In genomic region chr15:68795298-68795848, GRCh38 we compare ENCODE assay signal across 8 cellular contexts. TPM values are rescaled to one million over a fixed set of nuclear protein-coding genes. Genes with fewer than 3 reads are reported as not detected.
DNase-seq lines count a peak whose midpoint lies in the region; ATAC-seq and TF ChIP-seq lines count a peak whose summit lies in the region.

No MANE protein-coding gene starts in this region.

- peak overlapping the region; percentile 39 for H3K4me3 ChIP-seq in HUES48 (ENCODE audit: low read depth, low read length)
- H3K4me3 ChIP-seq in lower leg skin (ENCODE audit: low read depth, poor library complexity, severe bottlenecking) = no peak overlapping the region

- H3K4me3 Mint-ChIP-seq in activated CD8-positive, alpha-beta T cell treated with anti-CD3 and anti-CD28 coated beads for 36 hours = peak overlapping the region; percentile 40

- H3K9ac ChIP-seq in HUES48 (ENCODE audit: low read depth, low read length) = peak overlapping the region; percentile 35

- intact Hi-C loops in activated CD8-positive, alpha-beta T cell treated with anti-CD3 and anti-CD28 coated beads for 36 hours (cut with micrococcal nuclease) = no loop called here
- intact Hi-C loops in lower leg skin (cut with DNase I; ENCODE audit: low total_unique reads) = no loop called here

- peak overlapping the region; percentile 72 for H3K27ac Mint-ChIP-seq in activated CD8-positive, alpha-beta T cell treated with anti-CD3 and anti-CD28 coated beads for 36 hours

- peak overlapping the region; percentile 81 for H3K27ac ChIP-seq in HUES48 (ENCODE audit: low read depth, low read length)

- WGBS in lower leg skin, 2 donors = 2 to 3% methylated on average over 20 of the region's 20 CpGs

- POLR2A ChIA-PET in activated CD8-positive, alpha-beta T cell treated with anti-CD3 and anti-CD28 coated beads for 36 hours (lab: Charles Lee) = interaction anchor here (0.8 to 4.1 kb wide), 7 partner anchors 12 to 567 kb away, joined by 3 to 47 read pairs (median 3); partner anchors contain the start of gene ANP32A

- peaks cover 36% of the 10 kb centered on the region for H3K36me3 Mint-ChIP-seq in activated CD8-positive, alpha-beta T cell treated with anti-CD3 and anti-CD28 coated beads for 36 hours (ENCODE audit: low read depth)

- CTCF ChIA-PET in activated CD8-positive, alpha-beta T cell treated with anti-CD3 and anti-CD28 coated beads for 36 hours (lab: Charles Lee) = interaction anchor here (0.8 to 2.8 kb wide), 14 partner anchors 8 to 240 kb away, joined by 3 to 17 read pairs (median 4); no protein-coding TSS in a partner anchor

- H3K9me3 Mint-ChIP-seq in activated CD8-positive, alpha-beta T cell treated with anti-CD3 and anti-CD28 coated beads for 36 hours = no peaks in the 10 kb centered on the region

- H3K27me3 ChIP-seq in HUES48 (ENCODE audit: control insufficient read depth, insufficient read depth, low read length) = no peaks in the 10 kb centered on the region

- 0 out of 2 replicates have a peak, but pooled peaks cover 6% of the 10 kb centered on the region for H3K36me3 ChIP-seq in HUES48 (ENCODE audit: control insufficient read depth, insufficient read depth, low read length)

- H3K4me1 ChIP-seq in HUES48 (ENCODE audit: control insufficient read depth, insufficient read depth, low read length) = peaks cover 56% of the 10 kb centered on the region

- no peaks in the 10 kb centered on the region for H3K9me3 ChIP-seq in HUES48 (ENCODE audit: control insufficient read depth, insufficient read depth, low read length)

- peak; percentile 54 for ATAC-seq in activated CD8-positive, alpha-beta T cell treated with anti-CD3 and anti-CD28 coated beads for 36 hours
- no peak for ATAC-seq in SK-N-SH treated with all-trans-retinoic acid at 6 μM for 48 hours

- peaks cover 97% of the 10 kb centered on the region for H3K4me1 Mint-ChIP-seq in activated CD8-positive, alpha-beta T cell treated with anti-CD3 and anti-CD28 coated beads for 36 hours (ENCODE audit: low read depth)

- H3K27me3 Mint-ChIP-seq in activated CD8-positive, alpha-beta T cell treated with anti-CD3 and anti-CD28 coated beads for 36 hours = no peaks in the 10 kb centered on the region

- DNase-seq in GM19240 (ENCODE audit: insufficient read length, low spot score) (peak; percentile 74), ecto neural progenitor cell (ENCODE audit: low spot score) (peak; percentile 93), lower leg skin (ENCODE audit: low spot score in 2 of 2) (peak; percentile 95 to 98), SW 1271 (lab: John Stamatoyannopoulos, UW) (no peak)
- peak; percentile 85 for DNase-seq in activated CD8-positive, alpha-beta T cell treated with anti-CD3 and anti-CD28 coated beads for 36 hours
- peak; percentile 73 for DNase-seq in stimulated activated CD4-positive, alpha-beta T cell treated with anti-CD3 and anti-CD28 coated beads, Interleukin-1b, Interleukin-23, amount 100 ng/mL, for 48 hours

- no peak for TF ChIP-seq POLR2A in lower leg skin (IDR thresholded peaks at IDR 0.05)

- TF ChIP-seq CTCF in activated CD8-positive, alpha-beta T cell treated with anti-CD3 and anti-CD28 coated beads for 36 hours (IDR thresholded peaks at IDR 0.05) = no peak
- TF ChIP-seq CTCF in lower leg skin (IDR thresholded peaks at IDR 0.05) = no peak

TF ChIP-seq in SK-N-SH treated with all-trans-retinoic acid at 6 μM for 48 hours, 23 proteins besides CTCF, POLR2A, EP300 and RAD21:
- TF ChIP-seq BACH2 (CRISPR knock-in tag; IDR thresholded peaks at IDR 0.05; ENCODE audit: borderline replicate concordance) (no peak), ZNF8 (CRISPR knock-in tag; IDR thresholded peaks at IDR 0.05) (no peak), ZFP3 (CRISPR knock-in tag; IDR thresholded peaks at IDR 0.05) (no peak), CSDC2 (CRISPR knock-in tag; IDR thresholded peaks at IDR 0.05) (no peak), PPARA (CRISPR knock-in tag; IDR thresholded peaks at IDR 0.05; ENCODE audit: borderline replicate concordance) (no peak), ESRRG (CRISPR knock-in tag; IDR thresholded peaks at IDR 0.05) (no peak), ZFP30 (CRISPR knock-in tag; IDR thresholded peaks at IDR 0.05) (no peak), TCF4 (CRISPR knock-in tag; IDR thresholded peaks at IDR 0.05; ENCODE audit: borderline replicate concordance) (no peak), SNAI2 (CRISPR knock-in tag; IDR thresholded peaks at IDR 0.05) (no peak), ZNF565 (CRISPR knock-in tag; conservative IDR thresholded peaks at IDR 0.05; ENCODE audit: low read depth) (no peak)
- TF ChIP-seq, protein P1, sequence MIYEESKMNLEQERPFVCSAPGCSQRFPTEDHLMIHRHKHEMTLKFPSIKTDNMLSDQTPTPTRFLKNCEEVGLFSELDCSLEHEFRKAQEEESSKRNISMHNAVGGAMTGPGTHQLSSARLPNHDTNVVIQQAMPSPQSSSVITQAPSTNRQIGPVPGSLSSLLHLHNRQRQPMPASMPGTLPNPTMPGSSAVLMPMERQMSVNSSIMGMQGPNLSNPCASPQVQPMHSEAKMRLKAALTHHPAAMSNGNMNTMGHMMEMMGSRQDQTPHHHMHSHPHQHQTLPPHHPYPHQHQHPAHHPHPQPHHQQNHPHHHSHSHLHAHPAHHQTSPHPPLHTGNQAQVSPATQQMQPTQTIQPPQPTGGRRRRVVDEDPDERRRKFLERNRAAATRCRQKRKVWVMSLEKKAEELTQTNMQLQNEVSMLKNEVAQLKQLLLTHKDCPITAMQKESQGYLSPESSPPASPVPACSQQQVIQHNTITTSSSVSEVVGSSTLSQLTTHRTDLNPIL (CRISPR knock-in tag; IDR thresholded peaks at IDR 0.05; ENCODE audit: low read depth) = no peak

RNA-seq across cellular contexts. Expression of gene ANP32A, which starts 25.3 kb away (rescaled TPM):
- total RNA-seq in activated CD8-positive, alpha-beta T cell treated with anti-CD3 and anti-CD28 coated beads for 36 hours = 100 to 1,000 TPM; 239 to 246 TPM
- total RNA-seq in lower leg skin = 10 to 100 TPM; 22.1 to 45.9 (median 35.3) TPM

Comparison
In these comparisons a context has a peak if more than half of its experiments do, and no peak if none do; other contexts are left out.
1. DNase-seq: peak in GM19240 (single experiment), activated CD8-positive, alpha-beta T cell treated with anti-CD3 and anti-CD28 coated beads for 36 hours (single experiment), ecto neural progenitor cell (single experiment), lower leg skin (2 of 2) and stimulated activated CD4-positive, alpha-beta T cell treated with anti-CD3 and anti-CD28 coated beads, Interleukin-1b, Interleukin-23, amount 100 ng/mL, for 48 hours (single experiment); none in SW 1271 (0 of 2).
2. RNA of gene ANP32A, which starts 25.3 kb away (total RNA-seq): 239 to 246 TPM in activated CD8-positive, alpha-beta T cell treated with anti-CD3 and anti-CD28 coated beads for 36 hours; 22.1 to 45.9 TPM in lower leg skin; every median in the first group is over 4 times any median in the second.